ENCODE assay signal across 33 cellular contexts in the genomic region with DNA sequence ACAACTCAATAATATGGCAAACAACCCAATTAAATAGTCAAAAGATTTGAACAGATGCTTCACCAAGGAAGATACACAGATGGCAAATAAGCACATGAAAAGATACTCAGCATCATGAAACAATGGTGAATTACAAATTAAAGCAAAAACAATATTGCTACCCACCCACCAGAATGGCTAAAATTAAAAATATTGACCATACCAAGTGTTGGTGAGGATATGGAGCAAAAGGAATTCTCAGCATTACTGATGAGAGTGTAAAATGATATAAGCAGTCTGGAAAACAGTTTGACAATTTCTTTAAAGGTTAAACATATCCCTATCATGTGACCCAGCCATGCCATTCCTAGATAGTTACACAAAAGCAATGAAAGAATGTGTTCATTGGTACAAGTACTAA.
"Had no signal": no experiment of that assay in that cellular context is flagged by ENCODE, and none has a peak within 500 bp of the region (broad histone marks: within the 10 kb centered on the region; RNA-seq: fewer than 3 reads in every experiment).

No MANE protein-coding gene starts in this region.

- H3K27me3 ChIP-seq: adrenal gland, ascending aorta, body of pancreas, brain microvascular endothelial cell, breast epithelium, cardiac muscle cell had no signal

- H3K4me1 ChIP-seq: breast epithelium had no signal

- H3K9me3 ChIP-seq: ascending aorta, body of pancreas had no signal

- DNase-seq: activated effector memory CD4-positive, alpha-beta T cell treated with anti-CD3 and anti-CD28 coated beads, Interleukin-2, amount 50 U/mL, for 16 hours; activated effector memory CD4-positive, alpha-beta T cell treated with Interleukin-2 at 50 U/mL for 16 hours; activated gamma-delta T cell; activated gamma-delta T cell treated with Interleukin-2 at 50 U/mL for 16 hours; activated naive CD4-positive, alpha-beta T cell; activated naive CD4-positive, alpha-beta T cell treated with anti-CD3 and anti-CD28 coated beads for 36 hours; activated naive CD4-positive, alpha-beta T cell treated with anti-CD3 and anti-CD28 coated beads, Interleukin-2, amount 10 ng/mL, durations not matched to agents 7 days and 5 days; activated naive CD4-positive, alpha-beta T cell treated with anti-CD3 and anti-CD28 coated beads, Interleukin-2, amount 50 U/mL, for 16 hours; activated naive CD4-positive, alpha-beta T cell treated with Interleukin-2 at 50 U/mL for 16 hours; activated naive CD8-positive, alpha-beta T cell treated with anti-CD3 and anti-CD28 coated beads for 36 hours; activated naive CD8-positive, alpha-beta T cell treated with anti-CD3 and anti-CD28 coated beads, Interleukin-2, amount 10 ng/mL, durations not matched to agents 7 days and 5 days; activated naive CD8-positive, alpha-beta T cell treated with anti-CD3 and anti-CD28 coated beads, Interleukin-2, amount 50 U/mL, for 24 hours; activated T-cell treated with anti-CD3 and anti-CD28 coated beads, Interleukin-2, amount 50 U/mL, for 24 hours; activated T-cell treated with anti-CD3 and anti-CD28 coated beads, Interleukin-2, amount 50 U/mL, for 4 hours; activated T-cell treated with anti-CD3 and anti-CD28 coated beads, Interleukin-2, amount 50 U/mL, for 48 hours; activated T-cell treated with anti-CD3 and anti-CD28 coated beads, Interleukin-2, amount 50 U/mL, for 72 hours; adrenal gland; amniotic stem cell; amygdala; anterior cingulate cortex; aorta; body of pancreas; brain microvascular endothelial cell; caudate nucleus; central memory CD4-positive, alpha-beta T cell; cerebellar nuclear complex had no signal

- H3K36me3 ChIP-seq: adrenal gland, ascending aorta, brain microvascular endothelial cell, breast epithelium, cardiac muscle cell had no signal

- FAIRE-seq: astrocyte, bronchial epithelial cell had no signal

- H3K4me3 ChIP-seq: adrenal gland, ascending aorta, body of pancreas, breast epithelium, cardiac muscle cell had no signal

- ATAC-seq: activated naive CD4-positive, alpha-beta T cell treated with anti-CD3 and anti-CD28 coated beads, Interleukin-2, amount 50 U/mL, for 72 hours; activated naive CD8-positive, alpha-beta T cell treated with anti-CD3 and anti-CD28 coated beads, Interleukin-2, amount 50 U/mL, for 24 hours; activated T-cell treated with anti-CD3 and anti-CD28 coated beads, Interleukin-2, amount 50 U/mL, for 4 hours; activated T-cell treated with anti-CD3 and anti-CD28 coated beads, Interleukin-2, amount 50 U/mL, for 72 hours; activated T-helper 17 cell treated with anti-CD3 and anti-CD28 coated beads, Interleukin-2, amount 50 U/mL, for 72 hours; body of pancreas had no signal

- H3K27ac ChIP-seq: adrenal gland, ascending aorta, body of pancreas, brain microvascular endothelial cell, breast epithelium, cardiac muscle cell had no signal
